24 cellular contexts compared by ENCODE assay signal in the genomic region with DNA sequence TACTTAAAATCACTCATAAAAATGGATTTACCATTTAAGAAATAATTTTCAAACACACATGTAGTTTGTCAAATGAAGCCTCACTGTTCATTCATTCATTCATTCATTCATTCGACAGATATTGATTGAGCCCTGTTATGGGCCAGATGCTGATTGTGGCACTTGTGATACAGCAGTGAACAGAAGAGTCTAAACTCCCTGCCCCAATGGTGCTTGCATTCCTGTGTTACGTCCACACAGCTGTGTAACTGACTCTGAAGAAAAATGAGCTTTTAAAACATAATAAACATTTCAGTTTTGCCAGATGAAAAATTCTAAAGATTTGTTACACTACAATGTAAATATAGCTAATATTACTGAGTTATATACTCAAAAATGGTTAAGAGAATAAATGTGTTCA. TPM values are rescaled to one million over a fixed set of nuclear protein-coding genes. Genes with fewer than 3 reads are reported as not detected.
DNase-seq lines count a peak whose midpoint lies in the region; ATAC-seq and TF ChIP-seq lines count a peak whose summit lies in the region.
"Had no signal": no experiment of that assay in that cellular context is flagged by ENCODE, and none has a peak within 500 bp of the region (broad histone marks: within the 10 kb centered on the region; RNA-seq: fewer than 3 reads in every experiment).

No MANE protein-coding gene starts in this region.

- no peak for DNase-seq in activated CD4-positive, alpha-beta T cell treated with anti-CD3 and anti-CD28 coated beads for 36 hours
- no peak for DNase-seq in activated CD4-positive, alpha-beta T cell treated with anti-CD3 and anti-CD28 coated beads, Interleukin-2, amount 50 U/mL, for 4 hours
- no peak for DNase-seq in CD4-positive, alpha-beta T cell
- DNase-seq in activated CD8-positive, alpha-beta T cell treated with anti-CD3 and anti-CD28 coated beads, Interleukin-2, amount 10 ng/mL, durations not matched to agents 7 days and 5 days = no peak
- DNase-seq in mesendoderm (no peak), occipital lobe (lab: John Stamatoyannopoulos, UW) (no peak), DMS53 (lab: John Stamatoyannopoulos, UW) (no peak)
- no peak for DNase-seq in activated CD8-positive, alpha-beta memory T cell treated with anti-CD3 and anti-CD28 coated beads for 24 hours
- DNase-seq: activated CD4-positive, alpha-beta T cell treated with anti-CD3 and anti-CD28 coated beads, Interleukin-2, amount 50 U/mL, for 1 hour; AML-193; amniotic stem cell; colonic mucosa; endodermal cell; HFFc6; NCI-H1092; NCI-H187 treated with DMSO at 0.1 percent for 48 hours; NCI-H748 treated with DMSO at 0.1 percent for 48 hours; SHP77; stimulated activated CD4-positive, alpha-beta T cell treated with anti-CD3 and anti-CD28 coated beads, Interleukin-2, amount 100 ng/mL, for 24 hours; stimulated activated naive CD4-positive, alpha-beta T cell treated with Interleukin-2 at 50 U/mL for 16 hours; T-cell; tibial artery had no signal

- H4K8ac ChIP-seq in mesendoderm (ENCODE audit: low read depth, low read length) = no peak overlapping the region

- no peak overlapping the region for H3K4me3 ChIP-seq in mesendoderm (ENCODE audit: low read length)
- H3K4me3 ChIP-seq: colonic mucosa, lung, skin epidermis, tibial artery had no signal

- peaks cover 79% of the 10 kb centered on the region for H3K36me3 Mint-ChIP-seq in activated CD4-positive, alpha-beta T cell treated with anti-CD3 and anti-CD28 coated beads for 36 hours (ENCODE audit: low read depth)
- peaks cover 84% of the 10 kb centered on the region for H3K36me3 Mint-ChIP-seq in CD4-positive, alpha-beta T cell (ENCODE audit: low read depth)
- peaks cover 77% of the 10 kb centered on the region for H3K36me3 Mint-ChIP-seq in activated CD8-positive, alpha-beta T cell treated with anti-CD3 and anti-CD28 coated beads, Interleukin-2, amount 10 ng/mL, durations not matched to agents 7 days and 5 days (ENCODE audit: low read depth)

- no peak overlapping the region for H3K18ac ChIP-seq in mesendoderm (ENCODE audit: low read length)

- H3K4me1 Mint-ChIP-seq in activated CD4-positive, alpha-beta T cell treated with anti-CD3 and anti-CD28 coated beads for 36 hours = peaks cover 89% of the 10 kb centered on the region
- H3K4me1 Mint-ChIP-seq in CD4-positive, alpha-beta T cell (ENCODE audit: low read depth) = peaks cover 85% of the 10 kb centered on the region
- H3K4me1 Mint-ChIP-seq in activated CD8-positive, alpha-beta T cell treated with anti-CD3 and anti-CD28 coated beads, Interleukin-2, amount 10 ng/mL, durations not matched to agents 7 days and 5 days (ENCODE audit: low read depth) = peaks cover 74% of the 10 kb centered on the region
- H3K4me1 Mint-ChIP-seq: endodermal cell had no signal

- H3K4me2 ChIP-seq in mesendoderm (ENCODE audit: low read length) = no peak overlapping the region

- H3K23ac ChIP-seq in mesendoderm (ENCODE audit: low read length) = no peak overlapping the region

- TF ChIP-seq CTCF in CD4-positive, alpha-beta T cell (IDR thresholded peaks at IDR 0.05) = no peak

- H3K9me3 ChIP-seq in CD4-positive, alpha-beta T cell (ENCODE audit: control insufficient read depth, low read length) = no peaks in the 10 kb centered on the region
- H3K9me3 ChIP-seq: colonic mucosa, tibial artery had no signal

- H3K4ac ChIP-seq in mesendoderm (ENCODE audit: low read depth, low read length) = peak overlapping the region; percentile 55

- H2BK120ac ChIP-seq in mesendoderm (ENCODE audit: low read depth, low read length) = no peak overlapping the region

- no peak overlapping the region for H4K5ac ChIP-seq in mesendoderm (ENCODE audit: low read length)

- CTCF ChIA-PET in activated CD4-positive, alpha-beta T cell treated with anti-CD3 and anti-CD28 coated beads for 36 hours (lab: Charles Lee) = interaction anchor here (0.7 to 2.6 kb wide), 7 partner anchors 18 to 310 kb away, joined by 4 to 10 read pairs (median 5); no protein-coding TSS in a partner anchor
- CTCF ChIA-PET in CD4-positive, alpha-beta T cell (lab: Charles Lee) = interaction anchor here (1.0 kb wide), 1 partner anchor 21 kb away, joined by 3 read pairs; no protein-coding TSS in a partner anchor
- CTCF ChIA-PET in activated CD8-positive, alpha-beta T cell treated with anti-CD3 and anti-CD28 coated beads, Interleukin-2, amount 10 ng/mL, durations not matched to agents 7 days and 5 days (lab: Charles Lee) = interaction anchor here (1.2 to 3.0 kb wide), 4 partner anchors 14 to 29 kb away, joined by 3 to 10 read pairs (median 4); no protein-coding TSS in a partner anchor

- no peaks in the 10 kb centered on the region for H3K79me2 ChIP-seq in mesendoderm (ENCODE audit: control insufficient read depth, insufficient read depth, low read length)

- no peaks in the 10 kb centered on the region for H3K79me1 ChIP-seq in mesendoderm (ENCODE audit: low read length)

- H3K27me3 Mint-ChIP-seq in activated CD4-positive, alpha-beta T cell treated with anti-CD3 and anti-CD28 coated beads for 36 hours = no peaks in the 10 kb centered on the region
- H3K27me3 Mint-ChIP-seq in CD4-positive, alpha-beta T cell = no peaks in the 10 kb centered on the region
- H3K27me3 Mint-ChIP-seq in activated CD8-positive, alpha-beta T cell treated with anti-CD3 and anti-CD28 coated beads, Interleukin-2, amount 10 ng/mL, durations not matched to agents 7 days and 5 days (ENCODE audit: low read depth) = no peaks in the 10 kb centered on the region
- H3K27me3 Mint-ChIP-seq: T-cell had no signal

- WGBS in mesendoderm (ENCODE audit: extremely low coverage, insufficient coverage, low lambda C conversion rate) = no CpG with 5 or more reads among the region's 2 CpGs

- H3K56ac ChIP-seq in mesendoderm (ENCODE audit: low read length) = no peak overlapping the region

- H3K36me3 ChIP-seq in mesendoderm (ENCODE audit: control insufficient read depth, insufficient read depth, low read length) = no peaks in the 10 kb centered on the region
- H3K36me3 ChIP-seq: colonic mucosa had no signal

- no peak for ATAC-seq in activated CD4-positive, alpha-beta T cell treated with anti-CD3 and anti-CD28 coated beads for 36 hours
- no peak for ATAC-seq in CD4-positive, alpha-beta T cell (ENCODE audit: poor library complexity)
- ATAC-seq in activated CD8-positive, alpha-beta T cell treated with anti-CD3 and anti-CD28 coated beads, Interleukin-2, amount 10 ng/mL, durations not matched to agents 7 days and 5 days = no peak

- H3K9ac ChIP-seq in mesendoderm (ENCODE audit: low read length) = no peak overlapping the region

- H2BK5ac ChIP-seq in mesendoderm (ENCODE audit: low read length) = no peak overlapping the region

- H3K27me3 ChIP-seq in CD4-positive, alpha-beta T cell (ENCODE audit: control insufficient read depth, insufficient read depth, low read length) = no peaks in the 10 kb centered on the region
- H3K27me3 ChIP-seq in mesendoderm (ENCODE audit: insufficient read depth, low read length, poor library complexity) = no peaks in the 10 kb centered on the region
- H3K27me3 ChIP-seq: colonic mucosa, tibial artery had no signal

- POLR2A ChIA-PET in activated CD4-positive, alpha-beta T cell treated with anti-CD3 and anti-CD28 coated beads for 36 hours (lab: Charles Lee) = interaction anchor here (1.2 to 2.4 kb wide), 2 partner anchors 24 to 172 kb away, joined by 4 to 11 read pairs; no protein-coding TSS in a partner anchor
- POLR2A ChIA-PET in CD4-positive, alpha-beta T cell (lab: Charles Lee) = interaction anchor here (1.7 to 2.2 kb wide), 2 partner anchors 13 to 24 kb away, joined by 5 to 8 read pairs; no protein-coding TSS in a partner anchor
- POLR2A ChIA-PET in activated CD8-positive, alpha-beta T cell treated with anti-CD3 and anti-CD28 coated beads, Interleukin-2, amount 10 ng/mL, durations not matched to agents 7 days and 5 days (lab: Charles Lee) = interaction anchor here (1.0 to 1.3 kb wide), 3 partner anchors 17 to 24 kb away, joined by 3 to 5 read pairs (median 3); no protein-coding TSS in a partner anchor

- no peak overlapping the region for H3K27ac ChIP-seq in CD4-positive, alpha-beta T cell (ENCODE audit: low read depth, low read length)
- no peak overlapping the region for H3K27ac ChIP-seq in mesendoderm (ENCODE audit: low read depth, low read length)
- H3K27ac ChIP-seq: colonic mucosa, skin epidermis, tibial artery had no signal

- H3K4me3 Mint-ChIP-seq in activated CD4-positive, alpha-beta T cell treated with anti-CD3 and anti-CD28 coated beads for 36 hours = peak overlapping the region; percentile 34
- H3K4me3 Mint-ChIP-seq in CD4-positive, alpha-beta T cell = no peak overlapping the region
- H3K4me3 Mint-ChIP-seq in activated CD8-positive, alpha-beta T cell treated with anti-CD3 and anti-CD28 coated beads, Interleukin-2, amount 10 ng/mL, durations not matched to agents 7 days and 5 days = no peak overlapping the region
- H3K4me3 Mint-ChIP-seq: endodermal cell, HFFc6 had no signal

- H3K27ac Mint-ChIP-seq in activated CD4-positive, alpha-beta T cell treated with anti-CD3 and anti-CD28 coated beads for 36 hours = peak overlapping the region; percentile 99
- peak overlapping the region; percentile 84 for H3K27ac Mint-ChIP-seq in CD4-positive, alpha-beta T cell
- H3K27ac Mint-ChIP-seq in activated CD8-positive, alpha-beta T cell treated with anti-CD3 and anti-CD28 coated beads, Interleukin-2, amount 10 ng/mL, durations not matched to agents 7 days and 5 days = peak overlapping the region; percentile 90
- H3K27ac Mint-ChIP-seq: endodermal cell, HFFc6 had no signal

- no peak overlapping the region for H2AK5ac ChIP-seq in mesendoderm (ENCODE audit: low read length)

- intact Hi-C loops in activated CD4-positive, alpha-beta T cell treated with anti-CD3 and anti-CD28 coated beads for 36 hours (cut with DNase I, micrococcal nuclease) = no loop called here
- intact Hi-C loops in CD4-positive, alpha-beta T cell (cut with DNase I, micrococcal nuclease) = loop anchor here in 1 of 2 experiments (2.0 kb wide), 1 partner anchor 14 kb away; no protein-coding TSS in a partner anchor

- no peaks in the 10 kb centered on the region for H3K4me1 ChIP-seq in mesendoderm (ENCODE audit: control insufficient read depth, low read depth, low read length)
- H3K4me1 ChIP-seq: colonic mucosa, tibial artery had no signal

- H2BK15ac ChIP-seq in mesendoderm (replicated peaks; ENCODE audit: low read depth) = no peak overlapping the region

- peaks cover 6% of the 10 kb centered on the region for H3K9me3 Mint-ChIP-seq in activated CD4-positive, alpha-beta T cell treated with anti-CD3 and anti-CD28 coated beads for 36 hours (ENCODE audit: low read depth)
- H3K9me3 Mint-ChIP-seq in CD4-positive, alpha-beta T cell = no peaks in the 10 kb centered on the region
- peaks cover 8% of the 10 kb centered on the region for H3K9me3 Mint-ChIP-seq in activated CD8-positive, alpha-beta T cell treated with anti-CD3 and anti-CD28 coated beads, Interleukin-2, amount 10 ng/mL, durations not matched to agents 7 days and 5 days (ENCODE audit: insufficient read depth)
- H3K9me3 Mint-ChIP-seq: endodermal cell, HFFc6 had no signal

RNA-seq across cellular contexts. Expression of a gene that starts 46.2 kb away (rescaled TPM):
- total RNA-seq in activated CD4-positive, alpha-beta T cell treated with anti-CD3 and anti-CD28 coated beads for 36 hours = 10 to 100 TPM; 74.7 to 87.3 TPM
- total RNA-seq in CD4-positive, alpha-beta T cell = 100 to 1,000 TPM; 157 to 170 TPM
- 10 to 100 TPM; 61.3 to 70.9 TPM for total RNA-seq in activated CD8-positive, alpha-beta T cell treated with anti-CD3 and anti-CD28 coated beads, Interleukin-2, amount 10 ng/mL, durations not matched to agents 7 days and 5 days
- 1.8 TPM for polyA plus RNA-seq in mesendoderm (2013, experiment 1 of 2)
- polyA plus RNA-seq in mesendoderm (2013, experiment 2 of 2) = 2.1 TPM
- 65.4 TPM for total RNA-seq in occipital lobe
- total RNA-seq: HFFc6 had no signal
